18 cellular contexts compared by ENCODE assay signal in the genomic region with DNA sequence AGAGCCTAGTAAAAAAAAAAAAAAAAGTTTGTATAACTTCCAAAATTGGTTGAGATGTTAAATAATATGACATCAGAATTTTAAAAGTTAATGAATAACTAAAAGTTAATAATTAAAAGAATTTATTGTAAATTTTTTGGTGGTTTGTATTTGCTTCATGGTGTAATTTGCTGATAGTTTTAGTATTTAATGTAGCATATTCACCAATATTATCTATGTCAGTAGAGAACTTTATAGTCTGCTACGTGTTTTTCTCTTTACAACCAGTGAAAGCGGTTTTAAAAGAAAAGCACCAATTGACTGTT. TPM values are rescaled to one million over a fixed set of nuclear protein-coding genes. Genes with fewer than 3 reads are reported as not detected.
"Had no signal": no experiment of that assay in that cellular context is flagged by ENCODE, and none has a peak within 500 bp of the region (broad histone marks: within the 10 kb centered on the region; RNA-seq: fewer than 3 reads in every experiment).

No MANE protein-coding gene starts in this region.

- H2AFZ ChIP-seq: parathyroid adenoma had no signal

- DNase-seq: activated CD4-positive, CD25-positive, alpha-beta regulatory T cell treated with anti-CD3 and anti-CD28 coated beads, Interleukin-2, amount 50 U/mL, for 72 hours; activated naive CD8-positive, alpha-beta T cell treated with anti-CD3 and anti-CD28 coated beads, Interleukin-2, amount 10 ng/mL, durations not matched to agents 7 days and 5 days; anterior cingulate cortex; cerebellar nuclear complex; effector memory CD8-positive, alpha-beta T cell; foreskin melanocyte; heart left ventricle; naive B cell; sigmoid colon; spleen; T-helper 9 cell had no signal

- H3K4me3 ChIP-seq: sigmoid colon, spleen, thoracic aorta had no signal

- H3K9me3 ChIP-seq: breast epithelium, heart left ventricle, sigmoid colon, spleen, thoracic aorta had no signal

- H3K79me2 ChIP-seq: parathyroid adenoma had no signal

- H3K27ac ChIP-seq: breast epithelium, epithelial cell of prostate, heart left ventricle, parathyroid adenoma, sigmoid colon, spleen, thoracic aorta had no signal

- H3K4me1 ChIP-seq: breast epithelium, parathyroid adenoma, sigmoid colon had no signal

- H3K36me3 ChIP-seq: breast epithelium, heart left ventricle, sigmoid colon, spleen, thoracic aorta had no signal

- H3K27me3 ChIP-seq: breast epithelium, heart left ventricle, sigmoid colon had no signal

RNA-seq across cellular contexts. Expression of gene STEAP4, which starts 51.8 kb away (rescaled TPM):
- total RNA-seq: activated CD8-positive, alpha-beta memory T cell treated with anti-CD3 and anti-CD28 coated beads for 36 hours; activated naive CD8-positive, alpha-beta T cell treated with anti-CD3 and anti-CD28 coated beads, Interleukin-2, amount 10 ng/mL, durations not matched to agents 7 days and 5 days; dermis blood vessel endothelial cell; lung microvascular endothelial cell had no signal
